ENCODE assay signal across 8 cellular contexts in genomic region chr16:27245276-27246231, GRCh38. TPM values are rescaled to one million over a fixed set of nuclear protein-coding genes. Genes with fewer than 3 reads are reported as not detected.
A peak's percentile ranks its signal among the peaks of the same experiment; 100 is the strongest.
DNase-seq lines count a peak whose midpoint lies in the region; ATAC-seq lines count a peak whose summit lies in the region.

No MANE protein-coding gene starts in this region.

- peak; percentile 72 for DNase-seq in NCI-H446 treated with DMSO at 0.1 percent for 48 hours (lab: John Stamatoyannopoulos, UW)
- DNase-seq in kidney glomerular epithelial cell (lab: John Stamatoyannopoulos, UW), result peak; percentile 85
- DNase-seq in stimulated activated naive CD8-positive, alpha-beta T cell treated with anti-CD3 and anti-CD28 coated beads, Interleukin-15, Interleukin-2, amounts not matched to agents 100 U/mL and 50 U/mL, for 24 hours, result peak; percentile 64
- no peak for DNase-seq in effector CD8-positive, alpha-beta T cell (lab: John Stamatoyannopoulos, UW)
- DNase-seq in head of caudate nucleus, result no peak

- intact Hi-C loops in head of caudate nucleus (cut with DNase I), result no loop called here

- peak overlapping the region; percentile 17 for H3K27ac ChIP-seq in adipose tissue (ENCODE audit: low read depth, low read length)

- 52 to 74% (median 58%) methylated on average over 20 of the region's 20 CpGs for WGBS in adipose tissue, 3 donors

- peak; percentile 90 for ATAC-seq in stimulated activated naive CD8-positive, alpha-beta T cell treated with anti-CD3 and anti-CD28 coated beads, Interleukin-15, Interleukin-2, amounts not matched to agents 100 U/mL and 50 U/mL, for 24 hours
- ATAC-seq in HG03135 (IDR thresholded peaks at IDR 0.05; ENCODE audit: unreplicated experiment) (no peak), HG02870 (IDR thresholded peaks at IDR 0.05; ENCODE audit: unreplicated experiment) (no peak)

RNA-seq across cellular contexts. Expression of gene NSMCE1, which starts 23.0 kb away (rescaled TPM):
- polyA plus RNA-seq in adipose tissue, result 10 to 100 TPM; 51.5 to 56.3 (median 53.4) TPM

RNA-seq across cellular contexts. Expression of gene KDM8, which starts 42.2 kb away (rescaled TPM):
- 1 to 10 TPM; 2.5 to 4.2 (median 2.6) TPM for polyA plus RNA-seq in adipose tissue

Comparison
In these comparisons a context has a peak if more than half of its experiments do, and no peak if none do; other contexts are left out.
1. DNase-seq: peak in NCI-H446 treated with DMSO at 0.1 percent for 48 hours (single experiment), kidney glomerular epithelial cell (single experiment) and stimulated activated naive CD8-positive, alpha-beta T cell treated with anti-CD3 and anti-CD28 coated beads, Interleukin-15, Interleukin-2, amounts not matched to agents 100 U/mL and 50 U/mL, for 24 hours (single experiment); none in effector CD8-positive, alpha-beta T cell (single experiment) and head of caudate nucleus (0 of 42).